Comparison of ENCODE assay signal across 8 cellular contexts in the genomic region with DNA sequence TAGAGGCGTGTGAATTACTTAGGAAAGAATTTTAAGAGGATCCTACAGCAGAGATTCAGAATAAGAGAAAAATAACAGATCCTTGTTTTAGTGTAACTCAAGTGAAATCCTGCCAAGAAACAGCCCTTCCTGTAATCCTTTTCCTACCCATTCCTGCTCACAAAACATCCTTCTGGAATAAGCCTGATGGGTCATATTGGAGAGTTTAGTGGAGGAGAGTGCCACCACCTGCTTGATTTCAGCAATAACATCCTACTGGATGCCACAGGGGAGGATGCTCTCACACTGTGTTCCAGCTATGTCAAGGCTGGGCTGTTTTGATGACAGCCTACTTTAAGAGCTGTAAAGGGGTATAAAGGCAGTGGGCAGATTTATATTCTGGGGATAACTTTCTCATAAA. TPM values are rescaled to one million over a fixed set of nuclear protein-coding genes. Genes with fewer than 3 reads are reported as not detected.
DNase-seq lines count a peak whose midpoint lies in the region; ATAC-seq, FAIRE-seq and TF ChIP-seq lines count a peak whose summit lies in the region.

No MANE protein-coding gene starts in this region.

- TF ChIP-seq EP300 in SK-N-SH (IDR thresholded peaks at IDR 0.05; ENCODE audit: borderline replicate concordance in 1 of 2, low read depth in 1 of 2, low read length in 1 of 2) = no peak

- POLR2A ChIA-PET in SK-N-SH (lab: Yijun Ruan, JAX) = no interaction called here

- no peak overlapping the region for H3K9ac ChIP-seq in SK-N-SH

- no peaks in the 10 kb centered on the region for H3K9me2 ChIP-seq in SK-N-SH

- ATAC-seq in upper lobe of right lung (no peak), HG03196 (IDR thresholded peaks at IDR 0.05; ENCODE audit: unreplicated experiment) (no peak), GM21825 (IDR thresholded peaks at IDR 0.05; ENCODE audit: unreplicated experiment) (no peak)

- no peak for TF ChIP-seq POLR2A in GM12892 (IDR thresholded peaks at IDR 0.05; ENCODE audit: low read depth, low read length)
- no peak for TF ChIP-seq POLR2A in prostate gland (IDR thresholded peaks at IDR 0.05)

- no peak overlapping the region for H3K4me2 ChIP-seq in SK-N-SH

- H3K36me3 ChIP-seq in SK-N-SH (replicated peaks in 1 of 2; ENCODE audit: control insufficient read depth in 1 of 2, insufficient read depth in 2 of 2, low read length in 1 of 2) (no peaks in the 10 kb centered on the region), upper lobe of right lung (no peaks in the 10 kb centered on the region), prostate gland (no peaks in the 10 kb centered on the region)

- no peak for DNase-seq in GM12892 (ENCODE audit: insufficient read length)
- peak; percentile 6 for DNase-seq in LoVo (ENCODE audit: low spot score)
- DNase-seq in SK-N-SH = peak; percentile 36
- peak; percentile 4 for DNase-seq in hepatic stellate cell (ENCODE audit: low spot score)
- no peak for DNase-seq in upper lobe of right lung
- no peak for DNase-seq in prostate gland (ENCODE audit: low spot score)

- WGBS in SK-N-SH (ENCODE audit: low lambda C conversion rate) = 42% methylated on average over 1 of the region's 1 CpG
- 71% methylated on average over 1 of the region's 1 CpG for WGBS in prostate gland

- no peaks in the 10 kb centered on the region for H4K20me1 ChIP-seq in SK-N-SH (ENCODE audit: insufficient read depth)

- FAIRE-seq in GM12892 (lab: Jason Lieb, UNC) = peak; percentile 90

- TF ChIP-seq CTCF in SK-N-SH (IDR thresholded peaks at IDR 0.05) (peak; percentile 54), upper lobe of right lung (IDR thresholded peaks at IDR 0.05) (peak; percentile 26), prostate gland (IDR thresholded peaks at IDR 0.05) (peak in 2 of 4 experiments; percentile 42 to 61)

- intact Hi-C loops in upper lobe of right lung (cut with DNase I) = no loop called here
- intact Hi-C loops in prostate gland (cut with DNase I) = loop anchor here (2.0 kb wide), 1 partner anchor 262 kb away; no protein-coding TSS in a partner anchor

- no peaks in the 10 kb centered on the region for H3K27me3 ChIP-seq in SK-N-SH (ENCODE audit: insufficient read depth)
- no peaks in the 10 kb centered on the region for H3K27me3 ChIP-seq in upper lobe of right lung
- no peaks in the 10 kb centered on the region for H3K27me3 ChIP-seq in prostate gland (replicated peaks; ENCODE audit: insufficient read depth)

- H3K4me3 ChIP-seq in SK-N-SH (ENCODE audit: low read depth in 2 of 2, low read length in 1 of 2) = no peak overlapping the region; a peak in 1 of 4 replicates
- H3K4me3 ChIP-seq in upper lobe of right lung = no peak overlapping the region
- H3K4me3 ChIP-seq in prostate gland = no peak overlapping the region

- CTCF ChIA-PET in SK-N-SH (lab: Yijun Ruan, JAX) = interaction anchor here (0.6 to 3.6 kb wide), 11 partner anchors 9 to 826 kb away, joined by 3 to 45 read pairs (median 4); no protein-coding TSS in a partner anchor

- H3K79me2 ChIP-seq in SK-N-SH (ENCODE audit: insufficient read depth) = no peaks in the 10 kb centered on the region

- H2AFZ ChIP-seq in SK-N-SH (ENCODE audit: low read depth) = no peak overlapping the region

- TF ChIP-seq RAD21 in SK-N-SH (IDR thresholded peaks at IDR 0.05; ENCODE audit: low read length) = peak; percentile 84

- H3K4me1 ChIP-seq in SK-N-SH (ENCODE audit: control insufficient read depth in 1 of 2, insufficient read depth in 2 of 2, low read depth in 1 of 2, low read length in 1 of 2) = no peaks in the 10 kb centered on the region; a peak in 1 of 4 replicates
- H3K4me1 ChIP-seq in upper lobe of right lung = no peaks in the 10 kb centered on the region
- no peaks in the 10 kb centered on the region for H3K4me1 ChIP-seq in prostate gland (replicated peaks)

- no peaks in the 10 kb centered on the region for H3F3A ChIP-seq in SK-N-SH (replicated peaks; ENCODE audit: insufficient read depth)

- H3K9me3 ChIP-seq in SK-N-SH (no peaks in the 10 kb centered on the region), upper lobe of right lung (no peaks in the 10 kb centered on the region), prostate gland (no peaks in the 10 kb centered on the region)

- no peak overlapping the region for H3K27ac ChIP-seq in SK-N-SH (ENCODE audit: low read depth in 2 of 2, low read length in 1 of 2)
- no peak overlapping the region for H3K27ac ChIP-seq in upper lobe of right lung
- no peak overlapping the region for H3K27ac ChIP-seq in prostate gland

TF ChIP-seq in SK-N-SH, 30 proteins besides CTCF, POLR2A, EP300 and RAD21:
- TF ChIP-seq SMC3 (IDR thresholded peaks at IDR 0.05; ENCODE audit: low read depth, low read length) (peak; percentile 61), RCOR1 (IDR thresholded peaks at IDR 0.05; ENCODE audit: low read length) (no peak)

RNA-seq across cellular contexts. Expression of a gene that starts 54.8 kb away (rescaled TPM):
- polyA plus RNA-seq in GM12892 (2012; ENCODE audit: missing spikeins) = not detected
- polyA plus RNA-seq in SK-N-SH (2012; rRNA removed) = not detected in 2 replicates
- not detected in 2 replicates for polyA plus RNA-seq in SK-N-SH (2012; cell fraction: cytosol; rRNA removed)
- not detected in 2 replicates for polyA plus RNA-seq in SK-N-SH (2012; cell fraction: nucleus; rRNA removed)
- total RNA-seq in upper lobe of right lung (2.5 TPM), prostate gland (1 to 10 TPM; 3.2 to 5.9 TPM)

Comparison
In these comparisons a context has a peak if more than half of its experiments do, and no peak if none do; other contexts are left out.
1. DNase-seq: peak in LoVo (single experiment), SK-N-SH (single experiment) and hepatic stellate cell (single experiment); none in GM12892 (single experiment), upper lobe of right lung (single experiment) and prostate gland (single experiment).